1 cellular context compared by ENCODE assay signal in genomic region chr6:30344868-30345671, GRCh38.
TF ChIP-seq lines count a peak whose summit lies in the region.

RPP21 (plus strand) TSS chr6:30345156; CDS start chr6:30345172, 16 bp downstream.

TF ChIP-seq in K562, 482 proteins besides CTCF, POLR2A, EP300 and RAD21 (continued from another document and continues in another):
- TF ChIP-seq, protein P1, sequence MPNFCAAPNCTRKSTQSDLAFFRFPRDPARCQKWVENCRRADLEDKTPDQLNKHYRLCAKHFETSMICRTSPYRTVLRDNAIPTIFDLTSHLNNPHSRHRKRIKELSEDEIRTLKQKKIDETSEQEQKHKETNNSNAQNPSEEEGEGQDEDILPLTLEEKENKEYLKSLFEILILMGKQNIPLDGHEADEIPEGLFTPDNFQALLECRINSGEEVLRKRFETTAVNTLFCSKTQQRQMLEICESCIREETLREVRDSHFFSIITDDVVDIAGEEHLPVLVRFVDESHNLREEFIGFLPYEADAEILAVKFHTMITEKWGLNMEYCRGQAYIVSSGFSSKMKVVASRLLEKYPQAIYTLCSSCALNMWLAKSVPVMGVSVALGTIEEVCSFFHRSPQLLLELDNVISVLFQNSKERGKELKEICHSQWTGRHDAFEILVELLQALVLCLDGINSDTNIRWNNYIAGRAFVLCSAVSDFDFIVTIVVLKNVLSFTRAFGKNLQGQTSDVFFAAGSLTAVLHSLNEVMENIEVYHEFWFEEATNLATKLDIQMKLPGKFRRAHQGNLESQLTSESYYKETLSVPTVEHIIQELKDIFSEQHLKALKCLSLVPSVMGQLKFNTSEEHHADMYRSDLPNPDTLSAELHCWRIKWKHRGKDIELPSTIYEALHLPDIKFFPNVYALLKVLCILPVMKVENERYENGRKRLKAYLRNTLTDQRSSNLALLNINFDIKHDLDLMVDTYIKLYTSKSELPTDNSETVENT (CRISPR knock-in tag; IDR thresholded peaks at IDR 0.05), result peak; percentile 77
- TF ChIP-seq KLF6 (CRISPR knock-in tag; IDR thresholded peaks at IDR 0.05; ENCODE audit: borderline replicate concordance), result no peak
- TF ChIP-seq ZNF3 (CRISPR knock-in tag; IDR thresholded peaks at IDR 0.05), result no peak
- TF ChIP-seq CCNT2 (IDR thresholded peaks at IDR 0.05; ENCODE audit: borderline replicate concordance, extremely low read depth, insufficient read length, low read depth, low read length), result peak; percentile 58
- TF ChIP-seq, protein P2, sequence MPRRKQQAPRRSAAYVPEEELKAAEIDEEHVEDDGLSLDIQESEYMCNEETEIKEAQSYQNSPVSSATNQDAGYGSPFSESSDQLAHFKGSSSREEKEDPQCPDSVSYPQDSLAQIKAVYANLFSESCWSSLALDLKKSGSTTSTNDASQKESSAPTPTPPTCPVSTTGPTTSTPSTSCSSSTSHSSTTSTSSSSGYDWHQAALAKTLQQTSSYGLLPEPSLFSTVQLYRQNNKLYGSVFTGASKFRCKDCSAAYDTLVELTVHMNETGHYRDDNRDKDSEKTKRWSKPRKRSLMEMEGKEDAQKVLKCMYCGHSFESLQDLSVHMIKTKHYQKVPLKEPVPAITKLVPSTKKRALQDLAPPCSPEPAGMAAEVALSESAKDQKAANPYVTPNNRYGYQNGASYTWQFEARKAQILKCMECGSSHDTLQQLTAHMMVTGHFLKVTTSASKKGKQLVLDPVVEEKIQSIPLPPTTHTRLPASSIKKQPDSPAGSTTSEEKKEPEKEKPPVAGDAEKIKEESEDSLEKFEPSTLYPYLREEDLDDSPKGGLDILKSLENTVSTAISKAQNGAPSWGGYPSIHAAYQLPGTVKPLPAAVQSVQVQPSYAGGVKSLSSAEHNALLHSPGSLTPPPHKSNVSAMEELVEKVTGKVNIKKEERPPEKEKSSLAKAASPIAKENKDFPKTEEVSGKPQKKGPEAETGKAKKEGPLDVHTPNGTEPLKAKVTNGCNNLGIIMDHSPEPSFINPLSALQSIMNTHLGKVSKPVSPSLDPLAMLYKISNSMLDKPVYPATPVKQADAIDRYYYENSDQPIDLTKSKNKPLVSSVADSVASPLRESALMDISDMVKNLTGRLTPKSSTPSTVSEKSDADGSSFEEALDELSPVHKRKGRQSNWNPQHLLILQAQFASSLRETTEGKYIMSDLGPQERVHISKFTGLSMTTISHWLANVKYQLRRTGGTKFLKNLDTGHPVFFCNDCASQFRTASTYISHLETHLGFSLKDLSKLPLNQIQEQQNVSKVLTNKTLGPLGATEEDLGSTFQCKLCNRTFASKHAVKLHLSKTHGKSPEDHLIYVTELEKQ (CRISPR knock-in tag; IDR thresholded peaks at IDR 0.05), result no peak
- TF ChIP-seq CEBPZ (IDR thresholded peaks at IDR 0.05; ENCODE audit: borderline replicate concordance, low read depth, low read length), result no peak
- TF ChIP-seq ELK1 (CRISPR knock-in tag; IDR thresholded peaks at IDR 0.05), result no peak
- TF ChIP-seq, protein P3, sequence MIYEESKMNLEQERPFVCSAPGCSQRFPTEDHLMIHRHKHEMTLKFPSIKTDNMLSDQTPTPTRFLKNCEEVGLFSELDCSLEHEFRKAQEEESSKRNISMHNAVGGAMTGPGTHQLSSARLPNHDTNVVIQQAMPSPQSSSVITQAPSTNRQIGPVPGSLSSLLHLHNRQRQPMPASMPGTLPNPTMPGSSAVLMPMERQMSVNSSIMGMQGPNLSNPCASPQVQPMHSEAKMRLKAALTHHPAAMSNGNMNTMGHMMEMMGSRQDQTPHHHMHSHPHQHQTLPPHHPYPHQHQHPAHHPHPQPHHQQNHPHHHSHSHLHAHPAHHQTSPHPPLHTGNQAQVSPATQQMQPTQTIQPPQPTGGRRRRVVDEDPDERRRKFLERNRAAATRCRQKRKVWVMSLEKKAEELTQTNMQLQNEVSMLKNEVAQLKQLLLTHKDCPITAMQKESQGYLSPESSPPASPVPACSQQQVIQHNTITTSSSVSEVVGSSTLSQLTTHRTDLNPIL (CRISPR knock-in tag; IDR thresholded peaks at IDR 0.05), result no peak
- TF ChIP-seq ZNF184 (CRISPR knock-in tag; IDR thresholded peaks at IDR 0.05), result no peak
- peak; percentile 51 to 94 (median 91) for TF ChIP-seq YY1 (IDR thresholded peaks at IDR 0.05; ENCODE audit: borderline replicate concordance in 1 of 3, control insufficient read depth in 1 of 3, extremely low read depth in 1 of 3, insufficient read depth in 3 of 3, insufficient read length in 1 of 3, insufficient replicate concordance in 2 of 3, low read depth in 1 of 3, low read length in 2 of 3)
- TF ChIP-seq CBX3 (IDR thresholded peaks at IDR 0.05; ENCODE audit: borderline replicate concordance in 1 of 2, low read length in 2 of 2), result no peak
- TF ChIP-seq ZBED1 (IDR thresholded peaks at IDR 0.05), result no peak
- TF ChIP-seq KDM5B (IDR thresholded peaks at IDR 0.05; ENCODE audit: insufficient replicate concordance, low read depth, low read length), result peak; percentile 97
- TF ChIP-seq ZNF124 (CRISPR knock-in tag; IDR thresholded peaks at IDR 0.05), result no peak
- TF ChIP-seq NCOA2 (IDR thresholded peaks at IDR 0.05; ENCODE audit: partially characterized antibody in 2 of 2), result no peak
- no peak for TF ChIP-seq PHTF2 (CRISPR knock-in tag; IDR thresholded peaks at IDR 0.05)
- TF ChIP-seq GTF2E2 (tag; IDR thresholded peaks at IDR 0.05), result peak; percentile 91
- TF ChIP-seq ZNF644 (tag; IDR thresholded peaks at IDR 0.05; ENCODE audit: low read depth), result peak; percentile 84; the same call in 1 of the 2 replicates
- peak; percentile 67 for TF ChIP-seq MYC (IDR thresholded peaks at IDR 0.05; ENCODE audit: low read depth, low read length)
- TF ChIP-seq MYC (CRISPR knock-in tag; IDR thresholded peaks at IDR 0.05; ENCODE audit: borderline replicate concordance, low read depth), result no peak
- TF ChIP-seq ZNF384 (IDR thresholded peaks at IDR 0.05; ENCODE audit: low read depth, low read length), result no peak
- peak; percentile 23; the same call in 1 of the 2 replicates for TF ChIP-seq CBX1 (IDR thresholded peaks at IDR 0.05; ENCODE audit: low read depth)
- peak; percentile 84 for TF ChIP-seq CXXC5 (CRISPR knock-in tag; IDR thresholded peaks at IDR 0.05)
- no peak for TF ChIP-seq ZNF354B (CRISPR knock-in tag; IDR thresholded peaks at IDR 0.05)
- no peak for TF ChIP-seq ATF1 (CRISPR knock-in tag; IDR thresholded peaks at IDR 0.05)
- peak; percentile 61 for TF ChIP-seq ATF1 (tag; IDR thresholded peaks at IDR 0.05)
- 0 out of 2 replicates have a peak, but pooled peaks have one; percentile 9 for TF ChIP-seq HIVEP1 (CRISPR knock-in tag; IDR thresholded peaks at IDR 0.05)
- TF ChIP-seq ARID2 (IDR thresholded peaks at IDR 0.05), result no peak
- no peak for TF ChIP-seq PTTG1 (tag; IDR thresholded peaks at IDR 0.05; ENCODE audit: low read depth)
- TF ChIP-seq TAF9B (IDR thresholded peaks at IDR 0.05; ENCODE audit: partially characterized antibody), result peak; percentile 93
- TF ChIP-seq NFE2L1 (tag; IDR thresholded peaks at IDR 0.05; ENCODE audit: borderline replicate concordance, low read depth), result no peak
- TF ChIP-seq ZNF212 (CRISPR knock-in tag; IDR thresholded peaks at IDR 0.05), result no peak
- 0 out of 2 replicates have a peak, but pooled peaks have one; percentile 19 for TF ChIP-seq NCOR1 (IDR thresholded peaks at IDR 0.05)
- no peak for TF ChIP-seq KLF10 (CRISPR knock-in tag; IDR thresholded peaks at IDR 0.05)
- TF ChIP-seq NR2C2 (CRISPR knock-in tag; IDR thresholded peaks at IDR 0.05), result no peak; the same call in 1 of the 2 replicates
- peak; percentile 86 for TF ChIP-seq NR2C2 (tag; IDR thresholded peaks at IDR 0.05)
- peak; percentile 69; the same call in 1 of the 2 replicates for TF ChIP-seq ZFPM2 (CRISPR knock-in tag; IDR thresholded peaks at IDR 0.05)
- TF ChIP-seq, protein P4, sequence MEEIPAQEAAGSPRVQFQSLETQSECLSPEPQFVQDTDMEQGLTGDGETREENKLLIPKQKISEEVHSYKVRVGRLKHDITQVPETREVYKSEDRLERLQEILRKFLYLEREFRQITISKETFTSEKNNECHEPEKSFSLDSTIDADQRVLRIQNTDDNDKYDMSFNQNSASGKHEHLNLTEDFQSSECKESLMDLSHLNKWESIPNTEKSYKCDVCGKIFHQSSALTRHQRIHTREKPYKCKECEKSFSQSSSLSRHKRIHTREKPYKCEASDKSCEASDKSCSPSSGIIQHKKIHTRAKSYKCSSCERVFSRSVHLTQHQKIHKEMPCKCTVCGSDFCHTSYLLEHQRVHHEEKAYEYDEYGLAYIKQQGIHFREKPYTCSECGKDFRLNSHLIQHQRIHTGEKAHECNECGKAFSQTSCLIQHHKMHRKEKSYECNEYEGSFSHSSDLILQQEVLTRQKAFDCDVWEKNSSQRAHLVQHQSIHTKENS (CRISPR knock-in tag; IDR thresholded peaks at IDR 0.05), result no peak
- TF ChIP-seq TFAM (CRISPR knock-in tag; conservative IDR thresholded peaks at IDR 0.05), result no peak
- no peak for TF ChIP-seq MITF (IDR thresholded peaks at IDR 0.05)
- no peak for TF ChIP-seq ZNF23 (CRISPR knock-in tag; IDR thresholded peaks at IDR 0.05)
- TF ChIP-seq NFATC3 (IDR thresholded peaks at IDR 0.05), result no peak
- TF ChIP-seq, protein P5, sequence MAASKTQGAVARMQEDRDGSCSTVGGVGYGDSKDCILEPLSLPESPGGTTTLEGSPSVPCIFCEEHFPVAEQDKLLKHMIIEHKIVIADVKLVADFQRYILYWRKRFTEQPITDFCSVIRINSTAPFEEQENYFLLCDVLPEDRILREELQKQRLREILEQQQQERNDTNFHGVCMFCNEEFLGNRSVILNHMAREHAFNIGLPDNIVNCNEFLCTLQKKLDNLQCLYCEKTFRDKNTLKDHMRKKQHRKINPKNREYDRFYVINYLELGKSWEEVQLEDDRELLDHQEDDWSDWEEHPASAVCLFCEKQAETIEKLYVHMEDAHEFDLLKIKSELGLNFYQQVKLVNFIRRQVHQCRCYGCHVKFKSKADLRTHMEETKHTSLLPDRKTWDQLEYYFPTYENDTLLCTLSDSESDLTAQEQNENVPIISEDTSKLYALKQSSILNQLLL (CRISPR knock-in tag; IDR thresholded peaks at IDR 0.05; ENCODE audit: borderline replicate concordance), result no peak
- TF ChIP-seq THRAP3 (IDR thresholded peaks at IDR 0.05; ENCODE audit: borderline replicate concordance), result no peak
- TF ChIP-seq ZNF316 (IDR thresholded peaks at IDR 0.05), result 0 out of 2 replicates have a peak, but pooled peaks have one; percentile 32
- peak; percentile 47 for TF ChIP-seq JUND (IDR thresholded peaks at IDR 0.05; ENCODE audit: borderline replicate concordance, low read depth, low read length)
- no peak; the same call in 2 of the 3 replicates for TF ChIP-seq JUND (tag; IDR thresholded peaks at IDR 0.05; ENCODE audit: borderline replicate concordance, low read depth, low read length)
- no peak for TF ChIP-seq COPS2 (conservative IDR thresholded peaks at IDR 0.05)
- TF ChIP-seq PCBP2 (IDR thresholded peaks at IDR 0.05; ENCODE audit: low read depth, low read length, poor library complexity, severe bottlenecking), result no peak
- no peak for TF ChIP-seq ZBTB2 (IDR thresholded peaks at IDR 0.05)
- TF ChIP-seq CBX2 (IDR thresholded peaks at IDR 0.05; ENCODE audit: insufficient read depth, low read length, poor library complexity, severe bottlenecking), result no peak
- no peak for TF ChIP-seq TSC22D4 (tag; IDR thresholded peaks at IDR 0.05)
- TF ChIP-seq ZBTB8A (IDR thresholded peaks at IDR 0.05; ENCODE audit: partially characterized antibody), result no peak
